1 cellular context compared by ENCODE assay signal in the genomic region with DNA sequence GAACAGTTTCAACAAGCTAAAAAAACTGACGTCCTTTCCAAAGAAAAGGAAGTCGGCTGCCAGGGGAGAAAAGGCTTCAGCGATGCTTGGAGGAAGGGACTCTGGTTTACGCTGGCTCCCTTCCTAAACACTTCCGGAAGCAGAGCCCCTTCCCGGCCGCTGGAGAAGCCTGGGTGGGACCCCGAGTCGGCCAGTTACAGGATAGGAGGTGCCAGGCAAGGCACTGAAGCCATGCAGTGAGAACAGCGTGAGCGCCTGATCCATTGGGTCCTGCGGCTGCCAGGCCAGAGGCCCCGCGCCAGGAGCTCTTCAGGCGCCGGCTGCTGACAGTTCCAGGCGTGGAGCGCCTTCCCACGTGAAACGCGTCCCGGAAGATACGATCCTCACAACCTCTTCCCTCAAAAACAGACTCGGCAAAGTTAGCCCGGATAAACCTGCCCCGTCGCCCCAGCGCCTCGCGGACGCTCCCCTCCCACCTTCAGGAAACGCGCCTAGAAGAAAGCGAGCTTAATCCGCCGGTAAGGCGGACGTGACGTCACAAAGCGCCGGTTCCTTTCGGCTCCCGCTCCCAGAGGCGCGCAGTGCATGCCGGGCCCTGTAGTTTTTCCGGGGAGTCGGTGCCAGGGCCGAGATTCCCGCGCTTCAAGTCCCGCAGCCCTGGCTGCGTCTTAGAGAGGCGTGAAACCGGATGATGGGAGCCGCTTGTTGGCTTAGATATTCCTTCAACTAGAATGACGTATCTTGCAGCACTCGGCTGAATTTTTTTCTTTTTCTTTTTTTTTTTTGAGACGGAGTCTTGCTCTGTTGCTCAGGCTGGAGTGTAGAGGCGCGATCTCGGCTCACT.
TF ChIP-seq lines count a peak whose summit lies in the region.

A gene with protein sequence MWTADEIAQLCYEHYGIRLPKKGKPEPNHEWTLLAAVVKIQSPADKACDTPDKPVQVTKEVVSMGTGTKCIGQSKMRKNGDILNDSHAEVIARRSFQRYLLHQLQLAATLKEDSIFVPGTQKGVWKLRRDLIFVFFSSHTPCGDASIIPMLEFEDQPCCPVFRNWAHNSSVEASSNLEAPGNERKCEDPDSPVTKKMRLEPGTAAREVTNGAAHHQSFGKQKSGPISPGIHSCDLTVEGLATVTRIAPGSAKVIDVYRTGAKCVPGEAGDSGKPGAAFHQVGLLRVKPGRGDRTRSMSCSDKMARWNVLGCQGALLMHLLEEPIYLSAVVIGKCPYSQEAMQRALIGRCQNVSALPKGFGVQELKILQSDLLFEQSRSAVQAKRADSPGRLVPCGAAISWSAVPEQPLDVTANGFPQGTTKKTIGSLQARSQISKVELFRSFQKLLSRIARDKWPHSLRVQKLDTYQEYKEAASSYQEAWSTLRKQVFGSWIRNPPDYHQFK (minus strand): TSS at position 520 of the 844 bp plus-strand sequence. CDS start 2,482 bp downstream, outside the sequence.

TF ChIP-seq in K562, 482 proteins besides CTCF, POLR2A, EP300 and RAD21 (continued from another document and continues in another):
- peak; percentile 89 for TF ChIP-seq MGA (IDR thresholded peaks at IDR 0.05)
- peak; percentile 70; the same call in 1 of the 2 replicates for TF ChIP-seq ZNF197 (CRISPR knock-in tag; IDR thresholded peaks at IDR 0.05; ENCODE audit: low read depth)
- TF ChIP-seq RB1 (IDR thresholded peaks at IDR 0.05; ENCODE audit: low read depth): peak; percentile 94
- TF ChIP-seq ZNF384 (IDR thresholded peaks at IDR 0.05; ENCODE audit: low read depth, low read length): peak; percentile 86
- TF ChIP-seq XRCC4 (IDR thresholded peaks at IDR 0.05; ENCODE audit: extremely low read depth, insufficient read depth, insufficient read length): no peak
- peak; percentile 32; the same call in 1 of the 2 replicates for TF ChIP-seq HMBOX1 (IDR thresholded peaks at IDR 0.05)
- peak; percentile 67; the same call in 1 of the 2 replicates for TF ChIP-seq C11orf30 (IDR thresholded peaks at IDR 0.05; ENCODE audit: low read depth)
- TF ChIP-seq, protein P1, sequence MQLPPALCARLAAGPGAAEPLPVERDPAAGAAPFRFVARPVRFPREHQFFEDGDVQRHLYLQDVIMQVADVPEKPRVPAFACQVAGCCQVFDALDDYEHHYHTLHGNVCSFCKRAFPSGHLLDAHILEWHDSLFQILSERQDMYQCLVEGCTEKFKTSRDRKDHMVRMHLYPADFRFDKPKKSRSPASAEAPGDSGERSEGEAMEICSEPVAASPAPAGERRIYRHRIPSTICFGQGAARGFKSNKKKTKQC (CRISPR knock-in tag; IDR thresholded peaks at IDR 0.05): 0 out of 2 replicates have a peak, but pooled peaks have one; percentile 48
- TF ChIP-seq ZNF830 (CRISPR knock-in tag; IDR thresholded peaks at IDR 0.05): no peak
- peak; percentile 85 for TF ChIP-seq RBBP5 (IDR thresholded peaks at IDR 0.05; ENCODE audit: borderline replicate concordance, insufficient read depth, low read length, poor library complexity, severe bottlenecking)
- TF ChIP-seq SUPT5H (IDR thresholded peaks at IDR 0.05): peak; percentile 87
- peak; percentile 98 for TF ChIP-seq NKRF (IDR thresholded peaks at IDR 0.05; ENCODE audit: borderline replicate concordance)
- peak; percentile 31; the same call in 1 of the 2 replicates for TF ChIP-seq TOE1 (IDR thresholded peaks at IDR 0.05; ENCODE audit: borderline replicate concordance)
- TF ChIP-seq TOE1 (CRISPR knock-in tag; IDR thresholded peaks at IDR 0.05; ENCODE audit: borderline replicate concordance, low read depth): no peak
- peak; percentile 65 for TF ChIP-seq DPF2 (IDR thresholded peaks at IDR 0.05)
- TF ChIP-seq MCM5 (IDR thresholded peaks at IDR 0.05; ENCODE audit: low read depth): no peak
- TF ChIP-seq OTX1 (CRISPR knock-in tag; IDR thresholded peaks at IDR 0.05): no peak
- no peak for TF ChIP-seq SFPQ (IDR thresholded peaks at IDR 0.05; ENCODE audit: low read depth, low read length)
- TF ChIP-seq HCFC1 (IDR thresholded peaks at IDR 0.05; ENCODE audit: low read depth, low read length): peak; percentile 98
- TF ChIP-seq GABPB1 (CRISPR knock-in tag; IDR thresholded peaks at IDR 0.05): peak; percentile 97
- TF ChIP-seq CCNT2 (IDR thresholded peaks at IDR 0.05; ENCODE audit: borderline replicate concordance, extremely low read depth, insufficient read length, low read depth, low read length): no peak
- TF ChIP-seq ATF7 (IDR thresholded peaks at IDR 0.05): peak; percentile 95
- peak; percentile 43; the same call in 1 of the 2 replicates for TF ChIP-seq HMGXB4 (CRISPR knock-in tag; IDR thresholded peaks at IDR 0.05)
- peak; percentile 45; the same call in 1 of the 2 replicates for TF ChIP-seq CTBP1 (IDR thresholded peaks at IDR 0.05; ENCODE audit: borderline replicate concordance)
- TF ChIP-seq NELFE (IDR thresholded peaks at IDR 0.05; ENCODE audit: insufficient read depth, insufficient read length): no peak
- TF ChIP-seq ZNF133 (CRISPR knock-in tag; IDR thresholded peaks at IDR 0.05): no peak
- peak; percentile 85 for TF ChIP-seq ETV1 (tag; conservative IDR thresholded peaks at IDR 0.05; ENCODE audit: low read depth)
- TF ChIP-seq MTA1 (IDR thresholded peaks at IDR 0.05; ENCODE audit: borderline replicate concordance): peak; percentile 95
- peak; percentile 67 to 69 for TF ChIP-seq NRF1 (conservative IDR thresholded peaks at IDR 0.05 in 1 of 2, IDR thresholded peaks at IDR 0.05 in 1 of 2)
- no peak for TF ChIP-seq ELF4 (CRISPR knock-in tag; IDR thresholded peaks at IDR 0.05)
